In the genomic region with DNA sequence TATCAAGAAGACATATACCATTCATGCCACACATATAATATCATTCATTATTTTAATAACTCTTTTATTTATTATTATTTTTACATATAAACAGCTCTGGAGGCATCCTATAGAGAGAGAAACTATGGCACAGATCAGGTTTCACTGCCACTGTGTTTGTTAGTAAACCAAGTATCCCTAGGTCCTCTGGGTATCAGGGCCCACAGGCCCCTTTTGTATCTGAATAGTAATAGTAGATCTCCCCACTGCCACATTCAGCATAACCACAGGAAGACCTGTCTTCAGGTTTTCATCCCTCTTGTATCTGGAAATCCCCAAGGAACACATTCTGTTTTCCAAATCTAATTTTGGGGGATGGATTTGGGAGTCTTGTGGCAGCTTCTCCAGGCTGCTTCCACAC, we compare ENCODE assay signal across 18 cellular contexts.
DNase-seq lines count a peak whose midpoint lies in the region; ATAC-seq and TF ChIP-seq lines count a peak whose summit lies in the region.
"Had no signal": no experiment of that assay in that cellular context is flagged by ENCODE, and none has a peak within 500 bp of the region (broad histone marks: within the 10 kb centered on the region; RNA-seq: fewer than 3 reads in every experiment).

No MANE protein-coding gene starts in this region.

- H3K36me3 Mint-ChIP-seq in GM23338 (ENCODE audit: low read depth) = no peaks in the 10 kb centered on the region
- H3K36me3 Mint-ChIP-seq: CD4-positive, CD25-positive, alpha-beta regulatory T cell; CD8-positive, alpha-beta T cell had no signal

- H3K4me1 Mint-ChIP-seq in GM23338 = peaks cover 9% of the 10 kb centered on the region
- H3K4me1 Mint-ChIP-seq: CD4-positive, CD25-positive, alpha-beta regulatory T cell had no signal

- H3K9ac ChIP-seq in KMS-11 = no peak overlapping the region
- H3K9ac ChIP-seq: BLaER1, GM23248 had no signal

- H3K36me3 ChIP-seq in GM23338 (ENCODE audit: insufficient read depth) (no peaks in the 10 kb centered on the region), H7 (replicated peaks; ENCODE audit: control insufficient read depth, insufficient read depth, low read length) (no peaks in the 10 kb centered on the region), KMS-11 (ENCODE audit: insufficient read depth) (0 out of 2 replicates have a peak, but pooled peaks cover 5% of the 10 kb centered on the region)
- H3K36me3 ChIP-seq: BLaER1 had no signal

- H3K27ac ChIP-seq in GM23338 (ENCODE audit: low read depth) (no peak overlapping the region), KMS-11 (no peak overlapping the region)
- H3K27ac ChIP-seq: BLaER1, C4-2B, GM23248 had no signal

- peak overlapping the region; percentile 55; the same call in 1 of the 2 replicates for H3K27ac Mint-ChIP-seq in GM23338
- H3K27ac Mint-ChIP-seq: B cell; CD4-positive, CD25-positive, alpha-beta regulatory T cell; CD8-positive, alpha-beta T cell had no signal

- H4K20me1 ChIP-seq in GM23338 (replicated peaks; ENCODE audit: insufficient read depth) (no peaks in the 10 kb centered on the region), KMS-11 (ENCODE audit: insufficient read depth) (0 out of 2 replicates have a peak, but pooled peaks cover 5% of the 10 kb centered on the region)
- H4K20me1 ChIP-seq: BLaER1 had no signal

- H3K27me3 Mint-ChIP-seq in GM23338 (ENCODE audit: insufficient read depth, low read depth, poor library complexity) = peaks cover 3% of the 10 kb centered on the region
- H3K27me3 Mint-ChIP-seq: B cell; CD4-positive, CD25-positive, alpha-beta regulatory T cell had no signal

- H3K4me2 ChIP-seq in GM23338 (peak overlapping the region; percentile 58; the same call in 1 of the 2 replicates), KMS-11 (0 out of 2 replicates have a peak overlapping the region, but pooled peaks have one; percentile 59)
- H3K4me2 ChIP-seq: BLaER1 had no signal

- H3K27me3 ChIP-seq in GM23338 (ENCODE audit: insufficient read depth) = no peaks in the 10 kb centered on the region
- no peaks in the 10 kb centered on the region for H3K27me3 ChIP-seq in H7 (ENCODE audit: control insufficient read depth, insufficient read depth, low read length)
- H3K27me3 ChIP-seq in KMS-11 (ENCODE audit: insufficient read depth, low read depth) = no peaks in the 10 kb centered on the region
- H3K27me3 ChIP-seq: BLaER1 had no signal

- no peak for TF ChIP-seq CTCF in GM23338 (conservative IDR thresholded peaks at IDR 0.05; ENCODE audit: low read depth in 2 of 2)
- no peak for TF ChIP-seq CTCF in KMS-11 (conservative IDR thresholded peaks at IDR 0.05; ENCODE audit: low read depth, low read length)
- TF ChIP-seq CTCF in foreskin fibroblast (IDR thresholded peaks at IDR 0.05; ENCODE audit: low read depth, low read length) = no peak

- peak; percentile 92 for ATAC-seq in GM23338
- no peak for ATAC-seq in GM21737 (IDR thresholded peaks at IDR 0.05; ENCODE audit: unreplicated experiment)
- ATAC-seq: CD8-positive, alpha-beta T cell had no signal

- H2AFZ ChIP-seq in GM23338 (peak overlapping the region; percentile 80), KMS-11 (ENCODE audit: low read depth) (no peak overlapping the region)
- H2AFZ ChIP-seq: GM23248 had no signal

- H3K79me2 ChIP-seq in GM23338 (replicated peaks; ENCODE audit: insufficient read depth) (no peaks in the 10 kb centered on the region), KMS-11 (ENCODE audit: insufficient read depth, low read depth) (peaks cover 73% of the 10 kb centered on the region; the same call in 1 of the 2 replicates)

- no peaks in the 10 kb centered on the region for H3K9me3 Mint-ChIP-seq in GM23338

- peaks cover 7% of the 10 kb centered on the region; the same call in 1 of the 2 replicates for H3K9me2 ChIP-seq in GM23338 (ENCODE audit: insufficient read depth)

- H3K4me1 ChIP-seq in GM23338 (ENCODE audit: insufficient read depth) (peaks cover 7% of the 10 kb centered on the region; the same call in 1 of the 2 replicates), KMS-11 (ENCODE audit: low read depth, poor library complexity, severe bottlenecking) (peaks cover 43% of the 10 kb centered on the region)
- H3K4me1 ChIP-seq: BLaER1, Caco-2 had no signal

- no peak overlapping the region for H3K4me3 Mint-ChIP-seq in GM23338
- H3K4me3 Mint-ChIP-seq: B cell; CD4-positive, CD25-positive, alpha-beta regulatory T cell; CD8-positive, alpha-beta T cell had no signal

- H3F3A ChIP-seq in GM23338 (replicated peaks; ENCODE audit: low read depth) = no peaks in the 10 kb centered on the region

- no peak overlapping the region for H3K4me3 ChIP-seq in GM23338
- H3K4me3 ChIP-seq in H7 (ENCODE audit: insufficient read depth, low read depth, low read length) = no peak overlapping the region
- no peak overlapping the region for H3K4me3 ChIP-seq in KMS-11 (IDR thresholded peaks at IDR 0.05; ENCODE audit: insufficient read depth, low read depth, low read length)
- H3K4me3 ChIP-seq in foreskin fibroblast (ENCODE audit: low read depth in 1 of 2, low read length in 2 of 2) = no peak overlapping the region
- H3K4me3 ChIP-seq: BLaER1, GM23248 had no signal

- DNase-seq in GM23338 (ENCODE audit: low spot score) (peak; percentile 19), H7 (peak; percentile 52), iPS-NIHi11 (ENCODE audit: low spot score) (peak; percentile 15), foreskin fibroblast (no peak), AG08395 (ENCODE audit: low spot score) (no peak), NK-92 (lab: John Stamatoyannopoulos, UW; ENCODE audit: unreplicated experiment) (no peak)
- DNase-seq: Caco-2; CD4-positive, CD25-positive, alpha-beta regulatory T cell; CD8-positive, alpha-beta T cell; DMS153; DND-41; GM23248; HCEC 1CT had no signal

TF ChIP-seq in GM23338, 12 proteins besides CTCF, POLR2A, EP300 and RAD21 (continues in another document):
- no peak for TF ChIP-seq EZH2 (IDR thresholded peaks at IDR 0.05; ENCODE audit: low read depth, unreplicated experiment)
- TF ChIP-seq, protein P1, sequence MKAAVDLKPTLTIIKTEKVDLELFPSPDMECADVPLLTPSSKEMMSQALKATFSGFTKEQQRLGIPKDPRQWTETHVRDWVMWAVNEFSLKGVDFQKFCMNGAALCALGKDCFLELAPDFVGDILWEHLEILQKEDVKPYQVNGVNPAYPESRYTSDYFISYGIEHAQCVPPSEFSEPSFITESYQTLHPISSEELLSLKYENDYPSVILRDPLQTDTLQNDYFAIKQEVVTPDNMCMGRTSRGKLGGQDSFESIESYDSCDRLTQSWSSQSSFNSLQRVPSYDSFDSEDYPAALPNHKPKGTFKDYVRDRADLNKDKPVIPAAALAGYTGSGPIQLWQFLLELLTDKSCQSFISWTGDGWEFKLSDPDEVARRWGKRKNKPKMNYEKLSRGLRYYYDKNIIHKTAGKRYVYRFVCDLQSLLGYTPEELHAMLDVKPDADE (IDR thresholded peaks at IDR 0.05) = no peak
- TF ChIP-seq REST (IDR thresholded peaks at IDR 0.05; ENCODE audit: unreplicated experiment) = no peak
- TF ChIP-seq ZNF331 (CRISPR knock-in tag; IDR thresholded peaks at IDR 0.05; ENCODE audit: low read depth) = no peak
- TF ChIP-seq CREB1 (CRISPR knock-in tag; IDR thresholded peaks at IDR 0.05; ENCODE audit: low read depth) = no peak
- no peak for TF ChIP-seq STAT1 (IDR thresholded peaks at IDR 0.05; ENCODE audit: unreplicated experiment)

Comparison
In these comparisons a context has a peak if more than half of its experiments do, and no peak if none do; other contexts are left out.
1. DNase-seq: peak in GM23338 (single experiment), H7 (single experiment) and iPS-NIHi11 (single experiment); none in foreskin fibroblast (0 of 2), AG08395 (single experiment) and NK-92 (single experiment).